Comparison of ENCODE assay signal across 12 cellular contexts in the genomic region with DNA sequence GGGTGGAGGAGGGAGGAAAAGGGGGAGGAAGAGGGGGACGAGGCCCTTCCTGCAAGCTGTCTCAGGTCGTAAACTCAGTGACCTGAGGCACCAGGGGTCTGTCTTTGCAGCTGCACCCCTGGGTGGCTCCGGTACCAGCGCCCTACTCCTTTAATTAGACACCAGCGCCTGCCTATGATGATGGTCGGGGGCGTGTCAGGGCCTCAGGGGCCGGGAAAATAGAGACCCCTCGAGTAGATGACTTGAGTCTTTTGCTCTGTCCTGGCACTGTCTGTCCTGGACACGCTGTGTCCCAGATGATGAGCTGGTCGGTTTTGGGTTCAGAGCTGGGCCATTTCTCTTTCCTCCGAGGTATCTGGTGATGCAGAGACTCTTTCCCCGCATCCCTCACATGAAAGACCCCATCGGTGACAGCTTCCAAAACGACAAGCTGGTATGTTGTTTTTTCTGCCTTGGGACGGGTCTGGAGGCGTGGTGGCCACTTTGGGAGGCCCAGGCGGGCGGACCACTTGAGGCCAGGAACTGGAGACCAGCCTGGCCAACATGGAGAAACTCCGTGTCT. TPM values are rescaled to one million over a fixed set of nuclear protein-coding genes. Genes with fewer than 3 reads are reported as not detected.
DNase-seq lines count a peak whose midpoint lies in the region; ATAC-seq and TF ChIP-seq lines count a peak whose summit lies in the region.
"Had no signal": no experiment of that assay in that cellular context is flagged by ENCODE, and none has a peak within 500 bp of the region (broad histone marks: within the 10 kb centered on the region; RNA-seq: fewer than 3 reads in every experiment).

No MANE protein-coding gene starts in this region.

- no peaks in the 10 kb centered on the region for H3K27me3 Mint-ChIP-seq in activated CD8-positive, alpha-beta memory T cell treated with anti-CD3 and anti-CD28 coated beads, Interleukin-2, amount 10 ng/mL, durations not matched to agents 7 days and 5 days
- H3K27me3 Mint-ChIP-seq: T-cell had no signal

- TF ChIP-seq CTCF in omental fat pad (IDR thresholded peaks at IDR 0.05) = no peak

- no peaks in the 10 kb centered on the region for H3K4me1 Mint-ChIP-seq in activated CD8-positive, alpha-beta memory T cell treated with anti-CD3 and anti-CD28 coated beads, Interleukin-2, amount 10 ng/mL, durations not matched to agents 7 days and 5 days

- no peak overlapping the region for H3K27ac Mint-ChIP-seq in activated CD8-positive, alpha-beta memory T cell treated with anti-CD3 and anti-CD28 coated beads, Interleukin-2, amount 10 ng/mL, durations not matched to agents 7 days and 5 days

- H3K9me3 Mint-ChIP-seq in activated CD8-positive, alpha-beta memory T cell treated with anti-CD3 and anti-CD28 coated beads, Interleukin-2, amount 10 ng/mL, durations not matched to agents 7 days and 5 days (ENCODE audit: low read depth) = no peaks in the 10 kb centered on the region
- H3K9me3 Mint-ChIP-seq: activated T-helper 1 cell treated with anti-CD3 and anti-CD28 coated beads, Interleukin-12 subunit alpha, Interleukin-12 subunit beta, Interleukin-2, Interleukin-4 antibody, amounts not matched to agents 30 ng/mL and 10 ng/mL and 1 ng/mL, durations not matched to agents 14 hours and 24 hours and 36 hours; T-cell had no signal

- CTCF ChIA-PET in activated CD8-positive, alpha-beta memory T cell treated with anti-CD3 and anti-CD28 coated beads, Interleukin-2, amount 10 ng/mL, durations not matched to agents 7 days and 5 days (lab: Charles Lee) = no interaction called here

- TF ChIP-seq POLR2A in GM19193 (IDR thresholded peaks at IDR 0.05; ENCODE audit: extremely low read depth, insufficient read depth, insufficient read length) = peak; percentile 12

- peak; percentile 18 for ATAC-seq in activated CD8-positive, alpha-beta memory T cell treated with anti-CD3 and anti-CD28 coated beads, Interleukin-2, amount 10 ng/mL, durations not matched to agents 7 days and 5 days
- peak; percentile 7 for ATAC-seq in omental fat pad (ENCODE audit: low FRiP score)
- ATAC-seq in GM21360 (IDR thresholded peaks at IDR 0.05; ENCODE audit: unreplicated experiment) = no peak

- H3K4me3 Mint-ChIP-seq in activated CD8-positive, alpha-beta memory T cell treated with anti-CD3 and anti-CD28 coated beads, Interleukin-2, amount 10 ng/mL, durations not matched to agents 7 days and 5 days = no peak overlapping the region
- H3K4me3 Mint-ChIP-seq: activated T-helper 1 cell treated with anti-CD3 and anti-CD28 coated beads, Interleukin-12 subunit alpha, Interleukin-12 subunit beta, Interleukin-2, Interleukin-4 antibody, amounts not matched to agents 30 ng/mL and 10 ng/mL and 1 ng/mL, durations not matched to agents 14 hours and 24 hours and 36 hours had no signal

- DNase-seq in D341Med (ENCODE audit: low spot score) (peak; percentile 63), omental fat pad (ENCODE audit: low spot score) (no peak), NCI-H82 (lab: John Stamatoyannopoulos, UW) (no peak), SIG-M5 (lab: John Stamatoyannopoulos, UW) (no peak)
- no peak for DNase-seq in activated CD8-positive, alpha-beta memory T cell treated with anti-CD3 and anti-CD28 coated beads, Interleukin-2, amount 10 ng/mL, durations not matched to agents 7 days and 5 days
- DNase-seq: central memory CD4-positive, alpha-beta T cell; NCI-H526 treated with DMSO at 0.1 percent for 48 hours; nucleus accumbens had no signal

- peaks cover 18% of the 10 kb centered on the region for H3K36me3 Mint-ChIP-seq in activated CD8-positive, alpha-beta memory T cell treated with anti-CD3 and anti-CD28 coated beads, Interleukin-2, amount 10 ng/mL, durations not matched to agents 7 days and 5 days

RNA-seq across cellular contexts. Expression of a gene that starts 11.2 kb away (rescaled TPM):
- total RNA-seq in activated CD8-positive, alpha-beta memory T cell treated with anti-CD3 and anti-CD28 coated beads, Interleukin-2, amount 10 ng/mL, durations not matched to agents 7 days and 5 days = 100 to 1,000 TPM; 204 to 235 TPM
- 100 to 1,000 TPM; 342 to 468 (median 415) TPM for total RNA-seq in omental fat pad

RNA-seq across cellular contexts. Expression of a gene that starts 44.2 kb away (rescaled TPM):
- total RNA-seq in activated CD8-positive, alpha-beta memory T cell treated with anti-CD3 and anti-CD28 coated beads, Interleukin-2, amount 10 ng/mL, durations not matched to agents 7 days and 5 days = 1 to 10 TPM; 2.8 to 3.1 TPM
- 10 to 100 TPM in 3 of 4 donors, 1 to 10 TPM in 1; 5.2 to 38.3 (median 20.6) TPM for total RNA-seq in omental fat pad
